In genomic region chr4:77146426-77147399, GRCh38 we compare ENCODE assay signal across 10 cellular contexts. TPM values are rescaled to one million over a fixed set of nuclear protein-coding genes. Genes with fewer than 3 reads are reported as not detected.
A peak's percentile ranks its signal among the peaks of the same experiment; 100 is the strongest.
DNase-seq lines count a peak whose midpoint lies in the region; ATAC-seq and TF ChIP-seq lines count a peak whose summit lies in the region.
"Had no signal": no experiment of that assay in that cellular context is flagged by ENCODE, and none has a peak within 500 bp of the region (broad histone marks: within the 10 kb centered on the region; RNA-seq: fewer than 3 reads in every experiment).

No MANE protein-coding gene starts in this region.

- H3K9ac ChIP-seq in IMR-90 (ENCODE audit: low read depth, low read length) = no peak overlapping the region

- no peaks in the 10 kb centered on the region for H3K79me1 ChIP-seq in IMR-90 (ENCODE audit: low read depth in 1 of 2, low read length in 2 of 2)

- TF ChIP-seq POLR2A in IMR-90 (IDR thresholded peaks at IDR 0.05; ENCODE audit: low read depth, low read length) (no peak), heart left ventricle (IDR thresholded peaks at IDR 0.05) (no peak)

- no peak overlapping the region for H4K91ac ChIP-seq in IMR-90 (ENCODE audit: insufficient read depth, low read depth, low read length)

- H3K36me3 ChIP-seq in IMR-90 (ENCODE audit: control insufficient read depth, insufficient read depth, low read length) = no peaks in the 10 kb centered on the region
- no peaks in the 10 kb centered on the region for H3K36me3 ChIP-seq in heart left ventricle
- H3K36me3 ChIP-seq: right lobe of liver had no signal

- no peak for ATAC-seq in CD4-positive, alpha-beta T cell (ENCODE audit: poor library complexity)
- ATAC-seq in IMR-90 (ENCODE audit: low read depth) (peak; percentile 63), natural killer cell (peak in 1 of 3 donors; percentile 72), HG03520 (IDR thresholded peaks at IDR 0.05; ENCODE audit: unreplicated experiment) (no peak), HG03097 (IDR thresholded peaks at IDR 0.05; ENCODE audit: low FRiP score, unreplicated experiment) (no peak), heart left ventricle (no peak)
- peak; percentile 53 for ATAC-seq in activated CD8-positive, alpha-beta T cell treated with anti-CD3 and anti-CD28 coated beads for 36 hours

- intact Hi-C loops in CD4-positive, alpha-beta T cell (cut with DNase I, micrococcal nuclease) = no loop called here
- intact Hi-C loops in IMR-90 (cut with micrococcal nuclease) (no loop called here), natural killer cell (cut with micrococcal nuclease) (no loop called here), posterior cingulate gyrus (cut with DNase I) (no loop called here), heart left ventricle (cut with DNase I) (no loop called here)
- intact Hi-C loops in activated CD8-positive, alpha-beta T cell treated with anti-CD3 and anti-CD28 coated beads for 36 hours (cut with micrococcal nuclease) = no loop called here

- H3K9me3 Mint-ChIP-seq in CD4-positive, alpha-beta T cell = no peaks in the 10 kb centered on the region
- H3K9me3 Mint-ChIP-seq in activated CD8-positive, alpha-beta T cell treated with anti-CD3 and anti-CD28 coated beads for 36 hours = no peaks in the 10 kb centered on the region
- no peaks in the 10 kb centered on the region for H3K9me3 Mint-ChIP-seq in natural killer cell

- H3K36me3 Mint-ChIP-seq in CD4-positive, alpha-beta T cell (ENCODE audit: low read depth) = no peaks in the 10 kb centered on the region
- no peaks in the 10 kb centered on the region for H3K36me3 Mint-ChIP-seq in activated CD8-positive, alpha-beta T cell treated with anti-CD3 and anti-CD28 coated beads for 36 hours (ENCODE audit: low read depth)
- H3K36me3 Mint-ChIP-seq in natural killer cell = no peaks in the 10 kb centered on the region

- H3K4ac ChIP-seq in IMR-90 (ENCODE audit: low read depth, low read length) = no peak overlapping the region

- in situ Hi-C loops in IMR-90 (cut with MboI; ENCODE audit: low sequenced_read_pairs) = no loop called here

- H3K4me2 ChIP-seq in IMR-90 (ENCODE audit: low read depth, low read length) = no peak overlapping the region

- peaks cover 19% of the 10 kb centered on the region for H3K4me1 Mint-ChIP-seq in CD4-positive, alpha-beta T cell (ENCODE audit: low read depth)
- H3K4me1 Mint-ChIP-seq in activated CD8-positive, alpha-beta T cell treated with anti-CD3 and anti-CD28 coated beads for 36 hours (ENCODE audit: low read depth) = peaks cover 16% of the 10 kb centered on the region
- peaks cover 16 to 17% of the 10 kb centered on the region in 2 donors for H3K4me1 Mint-ChIP-seq in natural killer cell

- H2AK5ac ChIP-seq in IMR-90 (ENCODE audit: low read depth, low read length) = no peak overlapping the region

- no TSS peak for BruUV-seq in IMR-90 (replicated peaks; lab: Mats Ljungman, UMichigan)

- peak overlapping the region; percentile 48 for H3K27ac Mint-ChIP-seq in CD4-positive, alpha-beta T cell
- H3K27ac Mint-ChIP-seq in activated CD8-positive, alpha-beta T cell treated with anti-CD3 and anti-CD28 coated beads for 36 hours = peak overlapping the region; percentile 74
- peak overlapping the region; percentile 47 to 52 for H3K27ac Mint-ChIP-seq in natural killer cell

- no peak overlapping the region for H3K23ac ChIP-seq in IMR-90 (ENCODE audit: low read depth, low read length)

- TF ChIP-seq CTCF in CD4-positive, alpha-beta T cell (IDR thresholded peaks at IDR 0.05) = no peak
- TF ChIP-seq CTCF in IMR-90 (conservative IDR thresholded peaks at IDR 0.05; ENCODE audit: low read depth, low read length) (no peak), natural killer cell (IDR thresholded peaks at IDR 0.05) (no peak), heart left ventricle (IDR thresholded peaks at IDR 0.05) (no peak)
- TF ChIP-seq CTCF in activated CD8-positive, alpha-beta T cell treated with anti-CD3 and anti-CD28 coated beads for 36 hours (IDR thresholded peaks at IDR 0.05) = no peak

- WGBS in IMR-90 (ENCODE audit: extremely low coverage in 2 of 2, insufficient read length in 1 of 2), 2 experiments = no CpG with 5 or more reads among the region's 5 CpGs
- WGBS in heart left ventricle, 4 donors = 76 to 83% (median 80%) methylated on average over 5 of the region's 5 CpGs

- no peak for TF ChIP-seq RAD21 in IMR-90 (IDR thresholded peaks at IDR 0.05; ENCODE audit: low read length)

- no peak for DNase-seq in CD4-positive, alpha-beta T cell
- no peak for DNase-seq in IMR-90
- no peak for DNase-seq in activated CD8-positive, alpha-beta T cell treated with anti-CD3 and anti-CD28 coated beads for 36 hours
- DNase-seq in natural killer cell = no peak
- DNase-seq in posterior cingulate gyrus = no peak
- DNase-seq in heart left ventricle = no peak
- DNase-seq: anterior cingulate cortex, right lobe of liver had no signal

- no peak overlapping the region for H2BK120ac ChIP-seq in IMR-90 (ENCODE audit: low read depth, low read length)

- H4K8ac ChIP-seq in IMR-90 (ENCODE audit: low read depth in 2 of 2, low read length in 2 of 2) = no peak overlapping the region

- H4K20me1 ChIP-seq in IMR-90 (ENCODE audit: insufficient read depth, low read length) = no peaks in the 10 kb centered on the region

- no peak overlapping the region for H2BK20ac ChIP-seq in IMR-90 (ENCODE audit: low read depth, low read length)

- H2AFZ ChIP-seq in IMR-90 (replicated peaks; ENCODE audit: low read length, poor library complexity) = no peak overlapping the region

- no peak overlapping the region for H2AK9ac ChIP-seq in IMR-90 (replicated peaks; ENCODE audit: low read depth, low read length, poor library complexity)

- H3K4me3 ChIP-seq in IMR-90 (ENCODE audit: insufficient read depth, low read depth, low read length) (no peak overlapping the region), heart left ventricle (no peak overlapping the region)
- H3K4me3 ChIP-seq: right lobe of liver had no signal

- no peak overlapping the region for H3K4me3 Mint-ChIP-seq in CD4-positive, alpha-beta T cell
- H3K4me3 Mint-ChIP-seq in activated CD8-positive, alpha-beta T cell treated with anti-CD3 and anti-CD28 coated beads for 36 hours = no peak overlapping the region
- no peak overlapping the region for H3K4me3 Mint-ChIP-seq in natural killer cell

- dilution Hi-C loops in IMR-90 (cut with HindIII; ENCODE audit: low sequenced_read_pairs, unreplicated experiment) = no loop called here

- no peaks in the 10 kb centered on the region for H3K9me1 ChIP-seq in IMR-90 (ENCODE audit: insufficient read depth, low read length)

- H3K27me3 Mint-ChIP-seq in CD4-positive, alpha-beta T cell = peaks cover 4% of the 10 kb centered on the region
- H3K27me3 Mint-ChIP-seq in activated CD8-positive, alpha-beta T cell treated with anti-CD3 and anti-CD28 coated beads for 36 hours = no peaks in the 10 kb centered on the region
- no peaks in the 10 kb centered on the region for H3K27me3 Mint-ChIP-seq in natural killer cell (ENCODE audit: low read depth in 2 of 2)

- no peak overlapping the region for H3K14ac ChIP-seq in IMR-90 (replicated peaks; ENCODE audit: low read depth, low read length)

- no peak overlapping the region for H2BK5ac ChIP-seq in IMR-90 (ENCODE audit: low read depth, low read length, poor library complexity, severe bottlenecking)

- no peaks in the 10 kb centered on the region for H3K9me3 ChIP-seq in CD4-positive, alpha-beta T cell (ENCODE audit: control insufficient read depth, low read length)
- no peaks in the 10 kb centered on the region for H3K9me3 ChIP-seq in IMR-90 (ENCODE audit: control insufficient read depth, insufficient read depth, low read length)
- no peaks in the 10 kb centered on the region for H3K9me3 ChIP-seq in heart left ventricle
- H3K9me3 ChIP-seq: right lobe of liver had no signal

- no peak overlapping the region for H3K18ac ChIP-seq in IMR-90 (ENCODE audit: low read depth, low read length)

- H3K4me1 ChIP-seq in IMR-90 (ENCODE audit: control insufficient read depth, insufficient read depth, low read length) = no peaks in the 10 kb centered on the region
- peaks cover 0 to 21% (median 0%) of the 10 kb centered on the region in 12 donors for H3K4me1 ChIP-seq in heart left ventricle
- H3K4me1 ChIP-seq: right lobe of liver had no signal

- no peak overlapping the region for H4K5ac ChIP-seq in IMR-90 (ENCODE audit: low read depth, low read length)

- H2BK15ac ChIP-seq in IMR-90 (ENCODE audit: low read depth, low read length) = no peak overlapping the region

- CTCF ChIA-PET in CD4-positive, alpha-beta T cell (lab: Charles Lee) = interaction anchor here (0.8 kb wide), 1 partner anchor 13 kb away, joined by 3 read pairs; no protein-coding TSS in a partner anchor
- CTCF ChIA-PET in IMR-90 (lab: Yijun Ruan, JAX) = interaction anchor here (0.5 to 1.1 kb wide), 2 partner anchors 16 to 51 kb away, joined by 4 read pairs; no protein-coding TSS in a partner anchor
- CTCF ChIA-PET in activated CD8-positive, alpha-beta T cell treated with anti-CD3 and anti-CD28 coated beads for 36 hours (lab: Charles Lee) = interaction anchor here (0.9 to 2.4 kb wide), 3 partner anchors 51 to 57 kb away, joined by 3 to 9 read pairs (median 5); no protein-coding TSS in a partner anchor

- no peak overlapping the region for H3K27ac ChIP-seq in CD4-positive, alpha-beta T cell (ENCODE audit: low read depth, low read length)
- H3K27ac ChIP-seq in IMR-90 (ENCODE audit: insufficient read depth, low read length) (no peak overlapping the region), heart left ventricle (peak overlapping the region in 1 of 12 donors; percentile 9)
- H3K27ac ChIP-seq: right lobe of liver had no signal

- H3K27me3 ChIP-seq in CD4-positive, alpha-beta T cell (ENCODE audit: control insufficient read depth, insufficient read depth, low read length) = no peaks in the 10 kb centered on the region
- H3K27me3 ChIP-seq in IMR-90 (ENCODE audit: control insufficient read depth, insufficient read depth, low read length) (peaks cover 8% of the 10 kb centered on the region), heart left ventricle (no peaks in the 10 kb centered on the region)
- H3K27me3 ChIP-seq: right lobe of liver had no signal

- no peak overlapping the region for H3K56ac ChIP-seq in IMR-90 (ENCODE audit: extremely low read depth, insufficient read depth, low read length)

- POLR2A ChIA-PET in CD4-positive, alpha-beta T cell (lab: Charles Lee) = interaction anchor here (3.1 kb wide), 1 partner anchor 10 kb away, joined by 21 read pairs; the partner anchor contains the start of gene CCNG2
- POLR2A ChIA-PET in IMR-90 (lab: Charles Lee; ENCODE audit: unreplicated experiment) = no interaction called here
- POLR2A ChIA-PET in activated CD8-positive, alpha-beta T cell treated with anti-CD3 and anti-CD28 coated beads for 36 hours (lab: Charles Lee) = interaction anchor here (0.8 kb wide), 1 partner anchor 61 kb away, joined by 3 read pairs; no protein-coding TSS in a partner anchor

RNA-seq across cellular contexts. Expression of gene CCNG2, which starts 10.3 kb away (rescaled TPM):
- total RNA-seq in CD4-positive, alpha-beta T cell = 10 to 100 TPM; 20.6 to 21.3 TPM
- 11.3 and 23.9 TPM in 2 replicates for total RNA-seq in IMR-90 (2012; rRNA removed)
- 10.9 and 14.9 TPM in 2 replicates for polyA plus RNA-seq in IMR-90 (2012; rRNA removed)
- polyA plus RNA-seq in IMR-90 (2012; cell fraction: cytosol; rRNA removed) = 5.8 and 8.5 TPM in 2 replicates
- 3.9 and 12.2 TPM in 2 replicates for polyA plus RNA-seq in IMR-90 (2012; cell fraction: nucleus; rRNA removed; ENCODE audit: low replicate concordance)
- total RNA-seq in activated CD8-positive, alpha-beta T cell treated with anti-CD3 and anti-CD28 coated beads for 36 hours = 10 to 100 TPM; 54.3 to 55.5 TPM
- 10 to 100 TPM; 35.5 to 91.5 (median 40.6) TPM for total RNA-seq in natural killer cell
- 10 to 100 TPM in 4 of 9 donors, 1 to 10 TPM in 5; 2.4 to 18.7 (median 9.9) TPM for total RNA-seq in heart left ventricle
- 1 to 10 TPM; 3.3 to 4.5 TPM for polyA plus RNA-seq in heart left ventricle

Comparison
In these comparisons a context has a peak if more than half of its experiments do, and no peak if none do; other contexts are left out.
1. ATAC-seq: peak in IMR-90 (single experiment) and activated CD8-positive, alpha-beta T cell treated with anti-CD3 and anti-CD28 coated beads for 36 hours (single experiment); none in CD4-positive, alpha-beta T cell (single experiment), HG03520 (single experiment), HG03097 (single experiment) and heart left ventricle (0 of 4).
2. Peak in every context shown above with its lines, with median percentiles within 50 percentile points of each other: H3K27ac Mint-ChIP-seq.